In genomic region chr2:88691339-88692183, GRCh38 we compare ENCODE assay signal across 8 cellular contexts. TPM values are rescaled to one million over a fixed set of nuclear protein-coding genes. Genes with fewer than 3 reads are reported as not detected.
DNase-seq lines count a peak whose midpoint lies in the region; ATAC-seq, FAIRE-seq and TF ChIP-seq lines count a peak whose summit lies in the region.

Gene RPIA (plus strand): TSS chr2:88691673. CDS start chr2:88691699, 26 bp downstream.

- H3K9me3 ChIP-seq in T-helper 17 cell (ENCODE audit: control insufficient read depth, low read length, poor library complexity, severe bottlenecking) = no peaks in the 10 kb centered on the region
- no peaks in the 10 kb centered on the region for H3K9me3 ChIP-seq in psoas muscle

- peak within 1 kb of the TSS; percentile 91 for H3K27ac Mint-ChIP-seq in T-helper 17 cell

- intact Hi-C loops in left ventricle myocardium superior (cut with micrococcal nuclease) (loop anchor here (2.0 kb wide), 1 partner anchor 65 kb away; the partner anchor contains the start of gene EIF2AK3), psoas muscle (cut with DNase I) (loop anchor here in 1 of 2 donors (5.0 kb wide), 1 partner anchor 46 kb away; no protein-coding TSS in a partner anchor)

- peak within 1 kb of the TSS; percentile 95 for H3K4me3 Mint-ChIP-seq in T-helper 17 cell

- peaks cover 0 to 9% of the 10 kb centered on the region in 2 donors for H3K36me3 ChIP-seq in psoas muscle (ENCODE audit: insufficient read depth in 1 of 2, low read depth in 1 of 2)

- peaks cover 2% of the 10 kb centered on the region for H3K36me3 Mint-ChIP-seq in T-helper 17 cell (ENCODE audit: low read depth)

- peaks cover 48% of the 10 kb centered on the region for H3K4me1 ChIP-seq in psoas muscle

- H3K27me3 ChIP-seq in psoas muscle (ENCODE audit: insufficient read depth in 3 of 3, low read length in 2 of 3) = no peaks in the 10 kb centered on the region

- no peaks in the 10 kb centered on the region for H3K27me3 Mint-ChIP-seq in T-helper 17 cell

- DNase-seq in NCI-H1694 treated with DMSO at 0.1 percent for 48 hours (lab: John Stamatoyannopoulos, UW) (peak; percentile 98), T-helper 17 cell (peak; percentile 95 to 97 (median 97)), amygdala (lab: John Stamatoyannopoulos, UW) (peak; percentile 59 to 99 (median 97)), left ventricle myocardium superior (peak; percentile 99), psoas muscle (peak; percentile 100), urothelium cell line (ENCODE audit: low spot score) (peak; percentile 100)

- H3K4me1 Mint-ChIP-seq in T-helper 17 cell = peaks cover 44% of the 10 kb centered on the region

- TF ChIP-seq CTCF in psoas muscle (IDR thresholded peaks at IDR 0.05) = peak; percentile 61

- H3K4me3 ChIP-seq in psoas muscle = peak within 1 kb of the TSS; percentile 80

- peak within 1 kb of the TSS; percentile 87 for H3K27ac ChIP-seq in psoas muscle

- ATAC-seq in GM18498 (IDR thresholded peaks at IDR 0.05; ENCODE audit: unreplicated experiment) = peak; percentile 98
- peak; percentile 94 for ATAC-seq in HG02938 (IDR thresholded peaks at IDR 0.05; ENCODE audit: unreplicated experiment)
- peak; percentile 96 for ATAC-seq in T-helper 17 cell
- ATAC-seq in left ventricle myocardium superior = peak; percentile 99
- ATAC-seq in psoas muscle = peak; percentile 94 to 96 (median 94)

- WGBS in psoas muscle, 3 donors = 0 to 1% (median 0%) methylated on average over 64 to 71 of the region's 71 CpGs

- peak; percentile 91 for FAIRE-seq in urothelium cell line (lab: Jason Lieb, UNC)

RNA-seq across cellular contexts. Expression of gene RPIA, which starts in this region (rescaled TPM):
- total RNA-seq in T-helper 17 cell = 10 to 100 TPM; 15.8 to 26.4 TPM
- total RNA-seq in left ventricle myocardium superior = 19.1 TPM
- 10 to 100 TPM; 14.1 to 22.5 (median 20.1) TPM for total RNA-seq in psoas muscle
- polyA plus RNA-seq in psoas muscle = 10 to 100 TPM; 18.2 to 45.6 (median 34.6) TPM

Comparison
In these comparisons a context has a peak if more than half of its experiments do, and no peak if none do; other contexts are left out.
1. Peak in every context shown above with its lines: DNase-seq, ATAC-seq, H3K4me3 ChIP-seq and H3K27ac ChIP-seq.